Comparison of ENCODE assay signal across 11 cellular contexts in genomic region chr22:20565079-20565734, GRCh38. TPM values are rescaled to one million over a fixed set of nuclear protein-coding genes. Genes with fewer than 3 reads are reported as not detected.
DNase-seq lines count a peak whose midpoint lies in the region; ATAC-seq and TF ChIP-seq lines count a peak whose summit lies in the region.
"Had no signal": no experiment of that assay in that cellular context is flagged by ENCODE, and none has a peak within 500 bp of the region (broad histone marks: within the 10 kb centered on the region; RNA-seq: fewer than 3 reads in every experiment).

No MANE protein-coding gene starts in this region.

- no peaks in the 10 kb centered on the region for H3K9me3 ChIP-seq in AG04450 (ENCODE audit: control insufficient read depth, insufficient read depth, low read length)
- H3K9me3 ChIP-seq: BLaER1, SJSA1 had no signal

- no peaks in the 10 kb centered on the region for H3K79me2 ChIP-seq in KMS-11 (ENCODE audit: insufficient read depth, low read depth)

- no peak for TF ChIP-seq CTCF in AG04450 (IDR thresholded peaks at IDR 0.05; ENCODE audit: low read depth, low read length)
- no peak for TF ChIP-seq CTCF in KMS-11 (conservative IDR thresholded peaks at IDR 0.05; ENCODE audit: low read depth, low read length)
- TF ChIP-seq CTCF in brain (conservative IDR thresholded peaks at IDR 0.05) = no peak
- TF ChIP-seq CTCF in mesothelial cell of epicardium (IDR thresholded peaks at IDR 0.05; ENCODE audit: unreplicated experiment) = no peak

- peak overlapping the region; percentile 75 for H3K27ac ChIP-seq in AG04450 (ENCODE audit: low read depth, low read length)
- H3K27ac ChIP-seq in KMS-11 = peak overlapping the region; percentile 10
- H3K27ac ChIP-seq: BLaER1, SJSA1 had no signal

- H3K4me3 ChIP-seq in AG04450 (ENCODE audit: low read depth, low read length) (no peak overlapping the region), KMS-11 (IDR thresholded peaks at IDR 0.05; ENCODE audit: insufficient read depth, low read depth, low read length) (no peak overlapping the region)
- H3K4me3 ChIP-seq: BLaER1, SJSA1 had no signal

- H4K20me1 ChIP-seq in KMS-11 (ENCODE audit: insufficient read depth) = no peaks in the 10 kb centered on the region

- H3K9ac ChIP-seq in KMS-11 = no peak overlapping the region
- H3K9ac ChIP-seq: BLaER1 had no signal

- H3K4me2 ChIP-seq in KMS-11 = peak overlapping the region; percentile 3; the same call in 1 of the 2 replicates
- H3K4me2 ChIP-seq: BLaER1 had no signal

- H3K36me3 ChIP-seq in KMS-11 (ENCODE audit: insufficient read depth) = 0 out of 2 replicates have a peak, but pooled peaks cover 6% of the 10 kb centered on the region

- H3K27me3 Mint-ChIP-seq in brain (no peaks in the 10 kb centered on the region), mesothelial cell of epicardium (ENCODE audit: low read depth) (no peaks in the 10 kb centered on the region)

- DNase-seq in AG04450 (ENCODE audit: low read depth, low spot score) (no peak), mesothelial cell of epicardium (ENCODE audit: low spot score in 2 of 2, unreplicated experiment in 2 of 2) (no peak), HuH-7.5 (ENCODE audit: low spot score) (no peak), HT-29 (ENCODE audit: low spot score) (no peak), NCI-H1436 (lab: John Stamatoyannopoulos, UW) (no peak)
- DNase-seq: NCI-H187 treated with DMSO at 0.1 percent for 48 hours had no signal

- H3K27ac Mint-ChIP-seq in brain = peak overlapping the region in 3 of 5 experiments; percentile 16 to 65 (median 21)
- peak overlapping the region; percentile 69 for H3K27ac Mint-ChIP-seq in mesothelial cell of epicardium

- POLR2A ChIA-PET in AG04450 (lab: Yijun Ruan, JAX) = interaction anchor here (0.8 kb wide), 1 partner anchor 14 kb away, joined by 3 read pairs; no protein-coding TSS in a partner anchor

- no peak for ATAC-seq in HG03045 (IDR thresholded peaks at IDR 0.05; ENCODE audit: unreplicated experiment)

- H3K36me3 Mint-ChIP-seq in brain = peaks cover 73% of the 10 kb centered on the region
- peaks cover 35% of the 10 kb centered on the region for H3K36me3 Mint-ChIP-seq in mesothelial cell of epicardium

- H3K4me3 Mint-ChIP-seq in brain (no peak overlapping the region), mesothelial cell of epicardium (no peak overlapping the region)

- peaks cover 89% of the 10 kb centered on the region for H3K4me1 ChIP-seq in KMS-11 (ENCODE audit: low read depth, poor library complexity, severe bottlenecking)

- no peaks in the 10 kb centered on the region for H3K4me1 Mint-ChIP-seq in brain
- H3K4me1 Mint-ChIP-seq in mesothelial cell of epicardium = peaks cover 39% of the 10 kb centered on the region

- H3K9me3 Mint-ChIP-seq in brain (no peaks in the 10 kb centered on the region), mesothelial cell of epicardium (no peaks in the 10 kb centered on the region)

- CTCF ChIA-PET in AG04450 (lab: Charles Lee) = interaction anchor here (0.6 to 7.8 kb wide), 13 partner anchors 8 to 395 kb away, joined by 3 to 82 read pairs (median 5); no protein-coding TSS in a partner anchor

- H3K27me3 ChIP-seq in AG04450 (ENCODE audit: control insufficient read depth, insufficient read depth, low read length) = no peaks in the 10 kb centered on the region
- H3K27me3 ChIP-seq in KMS-11 (ENCODE audit: insufficient read depth, low read depth) = no peaks in the 10 kb centered on the region
- H3K27me3 ChIP-seq: BLaER1, SJSA1 had no signal

- H2AFZ ChIP-seq in KMS-11 (ENCODE audit: low read depth) = no peak overlapping the region

RNA-seq across cellular contexts. Expression of gene MED15, which starts 57.8 kb away (rescaled TPM):
- polyA plus RNA-seq in AG04450 (2011; rRNA removed) = 17.3 and 25.4 TPM in 2 replicates
- 43.3 and 49.2 TPM in 2 replicates for polyA minus RNA-seq in AG04450 (2011; rRNA and poly(A)+ RNA removed)
- 50.1 TPM for polyA plus RNA-seq in brain (ENCODE audit: insufficient read depth, low read depth, low replicate concordance)
- total RNA-seq in mesothelial cell of epicardium = 129 to 135 TPM (median 129 TPM) in 3 replicates
- total RNA-seq in HT-29 (2014; rRNA removed; shearing (Covaris generic)) = 110 and 127 TPM in 2 replicates
